Comparison of ENCODE assay signal across 7 cellular contexts in genomic region chr5:14809369-14810144, GRCh38.
DNase-seq lines count a peak whose midpoint lies in the region; ATAC-seq lines count a peak whose summit lies in the region.

No MANE protein-coding gene starts in this region.

- H3K9me3 Mint-ChIP-seq in activated naive CD8-positive, alpha-beta T cell treated with anti-CD3 and anti-CD28 coated beads, Interleukin-2, amount 50 U/mL, for 24 hours, result no peaks in the 10 kb centered on the region

- H3K36me3 Mint-ChIP-seq in activated naive CD8-positive, alpha-beta T cell treated with anti-CD3 and anti-CD28 coated beads, Interleukin-2, amount 50 U/mL, for 24 hours (ENCODE audit: low read depth), result peaks cover 32% of the 10 kb centered on the region

- peak overlapping the region; percentile 63 for H3K4me3 Mint-ChIP-seq in activated naive CD8-positive, alpha-beta T cell treated with anti-CD3 and anti-CD28 coated beads, Interleukin-2, amount 50 U/mL, for 24 hours

- ATAC-seq in GM19035 (IDR thresholded peaks at IDR 0.05; ENCODE audit: unreplicated experiment), result peak; percentile 99
- ATAC-seq in HG03280 (IDR thresholded peaks at IDR 0.05; ENCODE audit: unreplicated experiment), result peak; percentile 99
- ATAC-seq in activated naive CD8-positive, alpha-beta T cell treated with anti-CD3 and anti-CD28 coated beads, Interleukin-2, amount 50 U/mL, for 24 hours, result peak; percentile 98

- peak overlapping the region; percentile 84 for H3K27ac Mint-ChIP-seq in activated naive CD8-positive, alpha-beta T cell treated with anti-CD3 and anti-CD28 coated beads, Interleukin-2, amount 50 U/mL, for 24 hours

- H3K27me3 Mint-ChIP-seq in activated naive CD8-positive, alpha-beta T cell treated with anti-CD3 and anti-CD28 coated beads, Interleukin-2, amount 50 U/mL, for 24 hours, result no peaks in the 10 kb centered on the region

- DNase-seq in SW480 (ENCODE audit: low spot score) (peak; percentile 94), iris pigment epithelial cell (ENCODE audit: low read depth) (peak; percentile 96), NCI-H1417 (lab: John Stamatoyannopoulos, UW) (no peak)
- DNase-seq in activated naive CD8-positive, alpha-beta T cell treated with anti-CD3 and anti-CD28 coated beads, Interleukin-2, amount 50 U/mL, for 24 hours, result peak; percentile 71
- peak; percentile 74 to 76 for DNase-seq in stimulated activated CD4-positive, alpha-beta T cell treated with anti-CD3 and anti-CD28 coated beads, Interleukin-2, amount 100 ng/mL, for 24 hours

- H3K4me1 Mint-ChIP-seq in activated naive CD8-positive, alpha-beta T cell treated with anti-CD3 and anti-CD28 coated beads, Interleukin-2, amount 50 U/mL, for 24 hours, result peaks cover 66% of the 10 kb centered on the region

Comparison
In these comparisons a context has a peak if more than half of its experiments do, and no peak if none do; other contexts are left out.
1. DNase-seq: peak in SW480 (single experiment), activated naive CD8-positive, alpha-beta T cell treated with anti-CD3 and anti-CD28 coated beads, Interleukin-2, amount 50 U/mL, for 24 hours (single experiment), iris pigment epithelial cell (single experiment) and stimulated activated CD4-positive, alpha-beta T cell treated with anti-CD3 and anti-CD28 coated beads, Interleukin-2, amount 100 ng/mL, for 24 hours (2 of 2); none in NCI-H1417 (0 of 3).
2. Peak in every context shown above with its lines, with median percentiles within 50 percentile points of each other: ATAC-seq.